In the genomic region with DNA sequence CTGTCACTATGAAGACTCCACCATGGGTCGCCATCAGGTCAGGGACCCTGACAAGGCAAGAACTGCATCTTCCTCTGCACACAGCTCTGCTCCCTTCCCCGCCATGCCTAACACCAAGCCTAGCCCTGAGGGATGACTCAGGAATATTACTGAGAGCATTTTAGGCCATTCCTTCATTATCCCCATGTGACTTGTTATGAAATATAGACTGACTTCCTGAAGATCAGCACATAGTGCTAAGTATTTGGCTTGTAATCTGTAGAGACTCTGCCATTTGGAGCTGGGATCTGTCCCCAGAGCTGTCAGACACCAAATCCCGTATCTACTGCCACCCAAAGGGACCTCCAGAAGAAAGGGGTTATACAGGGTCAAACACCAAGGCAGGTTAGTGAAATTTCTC, we compare ENCODE assay signal across 6 cellular contexts. TPM values are rescaled to one million over a fixed set of nuclear protein-coding genes. Genes with fewer than 3 reads are reported as not detected.
DNase-seq lines count a peak whose midpoint lies in the region; ATAC-seq and TF ChIP-seq lines count a peak whose summit lies in the region.
"Not testable (repeated sequence)": the region's sequence is repeated elsewhere in the genome, so short reads cannot be mapped to it uniquely, and the experiment has no call there.

No MANE protein-coding gene starts in this region.

- H2BK120ac ChIP-seq in IMR-90 (ENCODE audit: low read depth, low read length), result not testable (repeated sequence)

- POLR2A ChIA-PET in IMR-90 (lab: Charles Lee; ENCODE audit: unreplicated experiment), result not testable (repeated sequence)

- not testable (repeated sequence) for H2AFZ ChIP-seq in IMR-90 (replicated peaks; ENCODE audit: low read length, poor library complexity)

- not testable (repeated sequence) for H3K4me3 ChIP-seq in IMR-90 (ENCODE audit: insufficient read depth, low read depth, low read length); heart right ventricle; lung; psoas muscle

- not testable (repeated sequence) for H3K36me3 ChIP-seq in IMR-90 (ENCODE audit: control insufficient read depth, insufficient read depth, low read length); heart right ventricle; lung (ENCODE audit: control insufficient read depth in 2 of 2, insufficient read depth in 2 of 2, low read length in 2 of 2); psoas muscle (ENCODE audit: insufficient read depth in 1 of 2, low read depth in 1 of 2)

- H3K4me2 ChIP-seq in IMR-90 (ENCODE audit: low read depth, low read length), result not testable (repeated sequence)

- H3K14ac ChIP-seq in IMR-90 (replicated peaks; ENCODE audit: low read depth, low read length), result not testable (repeated sequence)

- TF ChIP-seq POLR2A in IMR-90 (IDR thresholded peaks at IDR 0.05; ENCODE audit: low read depth, low read length), result not testable (repeated sequence)

- H3K23ac ChIP-seq in IMR-90 (ENCODE audit: low read depth, low read length), result not testable (repeated sequence)

- not testable (repeated sequence) for H4K91ac ChIP-seq in IMR-90 (ENCODE audit: insufficient read depth, low read depth, low read length)

- not testable (repeated sequence) for H4K20me1 ChIP-seq in IMR-90 (ENCODE audit: insufficient read depth, low read length)

- not testable (repeated sequence) for H3K9ac ChIP-seq in IMR-90 (ENCODE audit: low read depth, low read length)

- H2BK20ac ChIP-seq in IMR-90 (ENCODE audit: low read depth, low read length), result not testable (repeated sequence)

- not testable (repeated sequence) for DNase-seq in IMR-90; heart right ventricle; left lobe of liver (ENCODE audit: low spot score); lung (ENCODE audit: low spot score); psoas muscle

- intact Hi-C loops in IMR-90 (cut with micrococcal nuclease); heart right ventricle (cut with DNase I); psoas muscle (cut with DNase I): not testable (repeated sequence)

- peak; percentile 44; the same call in 1 of the 2 replicates for ATAC-seq in IMR-90 (ENCODE audit: low read depth)
- peak; percentile 87 for ATAC-seq in esophagus mucosa
- peak in 7 of 8 donors; percentile 55 to 96 (median 72) for ATAC-seq in heart right ventricle
- ATAC-seq in left lobe of liver, result peak; percentile 59
- ATAC-seq in lung (ENCODE audit: insufficient read depth, low FRiP score), result peak; percentile 72
- peak; percentile 73 to 89 (median 86) for ATAC-seq in psoas muscle

- H3K79me1 ChIP-seq in IMR-90 (ENCODE audit: low read depth in 1 of 2, low read length in 2 of 2), result not testable (repeated sequence)

- not testable (repeated sequence) for H2BK15ac ChIP-seq in IMR-90 (ENCODE audit: low read depth, low read length)

- not testable (repeated sequence) for H4K5ac ChIP-seq in IMR-90 (ENCODE audit: low read depth, low read length)

- dilution Hi-C loops in IMR-90 (cut with HindIII; ENCODE audit: low sequenced_read_pairs, unreplicated experiment), result not testable (repeated sequence)

- H2AK5ac ChIP-seq in IMR-90 (ENCODE audit: low read depth, low read length), result not testable (repeated sequence)

- H2BK5ac ChIP-seq in IMR-90 (ENCODE audit: low read depth, low read length, poor library complexity, severe bottlenecking), result not testable (repeated sequence)

- H3K27ac ChIP-seq in IMR-90 (ENCODE audit: insufficient read depth, low read length); heart right ventricle; lung (ENCODE audit: low read depth in 1 of 2, low read length in 1 of 2); psoas muscle: not testable (repeated sequence)

- not testable (repeated sequence) for H3K4ac ChIP-seq in IMR-90 (ENCODE audit: low read depth, low read length)

- TF ChIP-seq RAD21 in IMR-90 (IDR thresholded peaks at IDR 0.05; ENCODE audit: low read length), result not testable (repeated sequence)

- not testable (repeated sequence) for H4K8ac ChIP-seq in IMR-90 (ENCODE audit: low read depth in 2 of 2, low read length in 2 of 2)

- H3K56ac ChIP-seq in IMR-90 (ENCODE audit: extremely low read depth, insufficient read depth, low read length), result not testable (repeated sequence)

- CTCF ChIA-PET in IMR-90 (lab: Yijun Ruan, JAX), result not testable (repeated sequence)

- H2AK9ac ChIP-seq in IMR-90 (replicated peaks; ENCODE audit: low read depth, low read length, poor library complexity), result not testable (repeated sequence)

- in situ Hi-C loops in IMR-90 (cut with MboI; ENCODE audit: low sequenced_read_pairs), result not testable (repeated sequence)

- not testable (repeated sequence) for H3K27me3 ChIP-seq in IMR-90 (ENCODE audit: control insufficient read depth, insufficient read depth, low read length); heart right ventricle; lung (ENCODE audit: control insufficient read depth, insufficient read depth); psoas muscle (ENCODE audit: insufficient read depth in 3 of 3, low read length in 2 of 3)

- not testable (repeated sequence) for H3K4me1 ChIP-seq in IMR-90 (ENCODE audit: control insufficient read depth, insufficient read depth, low read length); heart right ventricle; lung (ENCODE audit: control insufficient read depth in 2 of 2, insufficient read depth in 2 of 2, low read length in 2 of 2); psoas muscle

- not testable (repeated sequence) for BruUV-seq in IMR-90 (replicated peaks; lab: Mats Ljungman, UMichigan)

- H3K9me1 ChIP-seq in IMR-90 (ENCODE audit: insufficient read depth, low read length), result not testable (repeated sequence)

- WGBS in IMR-90 (ENCODE audit: extremely low coverage in 2 of 2, insufficient read length in 1 of 2), 2 experiments, result no CpG with 5 or more reads among the region's 3 CpGs
- no CpG with 5 or more reads among the region's 3 CpGs for WGBS in heart right ventricle, 2 donors
- WGBS in lung, 2 donors, result no CpG with 5 or more reads among the region's 3 CpGs
- WGBS in psoas muscle, 3 donors, result no CpG with 5 or more reads among the region's 3 CpGs

- H3K18ac ChIP-seq in IMR-90 (ENCODE audit: low read depth, low read length), result not testable (repeated sequence)

- H3K9me3 ChIP-seq in IMR-90 (ENCODE audit: control insufficient read depth, insufficient read depth, low read length); heart right ventricle; lung (ENCODE audit: control insufficient read depth in 2 of 2, insufficient read depth in 1 of 2, low read length in 1 of 2); psoas muscle: not testable (repeated sequence)

- not testable (repeated sequence) for TF ChIP-seq CTCF in IMR-90 (conservative IDR thresholded peaks at IDR 0.05; ENCODE audit: low read depth, low read length); heart right ventricle (IDR thresholded peaks at IDR 0.05); lung (IDR thresholded peaks at IDR 0.05; ENCODE audit: control extremely low read depth, extremely low read depth); psoas muscle (IDR thresholded peaks at IDR 0.05)

RNA-seq across cellular contexts. Expression of a gene that starts 19.4 kb away (rescaled TPM):
- total RNA-seq in IMR-90 (2012; rRNA removed), result 4.8 and 5.0 TPM in 2 replicates
- 4.6 and 6.5 TPM in 2 replicates for polyA plus RNA-seq in IMR-90 (2012; rRNA removed)
- polyA plus RNA-seq in IMR-90 (2012; cell fraction: cytosol; rRNA removed), result 3.0 and 4.3 TPM in 2 replicates
- polyA plus RNA-seq in IMR-90 (2012; cell fraction: nucleus; rRNA removed; ENCODE audit: low replicate concordance), result 5.6 and 15.7 TPM in 2 replicates
- total RNA-seq in esophagus mucosa, result 6.6 TPM
- total RNA-seq in heart right ventricle, result 10 to 100 TPM in 2 of 10 donors, 1 to 10 TPM in 8; 3.6 to 16.0 (median 8.5) TPM
- polyA plus RNA-seq in heart right ventricle, result 1 to 10 TPM; 5.5 to 7.5 TPM
- 15.5 TPM for total RNA-seq in left lobe of liver
- 10 to 100 TPM; 17.1 to 24.7 TPM for total RNA-seq in lung
- polyA plus RNA-seq in lung, result 1 to 10 TPM; 6.7 to 7.8 TPM
- 10 to 100 TPM in 1 of 4 donors, 1 to 10 TPM in 3; 7.6 to 12.5 (median 8.2) TPM for total RNA-seq in psoas muscle
- 10 to 100 TPM in 1 of 3 donors, 1 to 10 TPM in 2; 3.8 to 27.1 (median 8.7) TPM for polyA plus RNA-seq in psoas muscle

RNA-seq across cellular contexts. Expression of a gene that starts 47.2 kb away (rescaled TPM):
- total RNA-seq in IMR-90 (2012; rRNA removed) (0.56 and 0.72 TPM in 2 replicates), esophagus mucosa (1.4 TPM), heart right ventricle (1 to 10 TPM in 7 of 10 donors, under 1 TPM in 3; 0.19 to 4.1 (median 1.2) TPM), left lobe of liver (0.45 TPM), lung (1 to 10 TPM; 2.9 to 5.2 TPM), psoas muscle (1 to 10 TPM in 2 of 4 donors, under 1 TPM in 2; 0.17 to 3.0 (median 1.5) TPM)
- polyA plus RNA-seq in IMR-90 (2012; rRNA removed) (0.59 and 0.91 TPM in 2 replicates), heart right ventricle (1 to 10 TPM in 1 of 2 donors, under 1 TPM in 1; 0.36 to 1.8 TPM), lung (under 1 TPM; 0.64 to 0.94 TPM), psoas muscle (1 to 10 TPM in 1 of 3 donors, under 1 TPM in 2; 0.47 to 1.3 (median 0.61) TPM)
- 0.12 and 0.23 TPM in 2 replicates for polyA plus RNA-seq in IMR-90 (2012; cell fraction: cytosol; rRNA removed)
- polyA plus RNA-seq in IMR-90 (2012; cell fraction: nucleus; rRNA removed; ENCODE audit: low replicate concordance), result 0.47 and 1.4 TPM in 2 replicates
